Comparison of ENCODE assay signal across 10 cellular contexts in the genomic region with DNA sequence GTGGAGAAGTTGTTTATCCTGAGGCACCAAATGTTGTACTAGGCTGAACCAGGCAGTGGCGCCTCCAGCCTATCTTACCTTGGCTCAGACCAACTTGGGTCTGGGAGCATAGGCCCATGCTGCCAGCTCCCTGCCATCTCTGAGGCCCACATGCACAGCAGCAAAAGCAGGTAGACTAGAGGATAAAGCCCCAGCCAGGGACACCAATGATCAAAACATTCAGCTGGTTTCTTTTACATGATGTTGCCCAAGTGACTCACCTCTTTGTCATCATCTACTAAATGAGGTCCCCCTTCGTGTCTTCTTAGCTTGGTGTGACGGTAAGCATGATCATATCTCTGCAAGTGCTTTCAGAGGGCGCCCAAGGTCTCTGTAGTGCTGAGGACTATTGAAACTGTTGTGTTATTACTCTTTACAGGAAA.
DNase-seq lines count a peak whose midpoint lies in the region; ATAC-seq lines count a peak whose summit lies in the region.
"Had no signal": no experiment of that assay in that cellular context is flagged by ENCODE, and none has a peak within 500 bp of the region (broad histone marks: within the 10 kb centered on the region; RNA-seq: fewer than 3 reads in every experiment).

No MANE protein-coding gene starts in this region.

- ATAC-seq in HG02678 (IDR thresholded peaks at IDR 0.05; ENCODE audit: unreplicated experiment): peak; percentile 77
- no peak for ATAC-seq in HG02973 (IDR thresholded peaks at IDR 0.05; ENCODE audit: unreplicated experiment)
- no peak for ATAC-seq in HG03135 (IDR thresholded peaks at IDR 0.05; ENCODE audit: unreplicated experiment)

- DNase-seq in activated CD8-positive, alpha-beta memory T cell treated with anti-CD3 and anti-CD28 coated beads, Interleukin-2, amount 50 U/mL, for 48 hours: peak; percentile 63
- no peak for DNase-seq in activated CD8-positive, alpha-beta memory T cell treated with anti-CD3 and anti-CD28 coated beads, Interleukin-2, amount 50 U/mL, for 4 hours
- DNase-seq in RPMI7951 (ENCODE audit: low read depth): peak; percentile 94
- DNase-seq in stimulated activated CD4-positive, alpha-beta T cell treated with anti-CD3 and anti-CD28 coated beads, TNF-alpha, amount 100 ng/mL, for 48 hours (ENCODE audit: low read depth in 3 of 3): peak; percentile 13 to 50 (median 33)
- DNase-seq in SHP77 (lab: John Stamatoyannopoulos, UW): no peak
- DNase-seq: foreskin fibroblast, H7 had no signal

Comparison
In these comparisons a context has a peak if more than half of its experiments do, and no peak if none do; other contexts are left out.
1. DNase-seq: peak in activated CD8-positive, alpha-beta memory T cell treated with anti-CD3 and anti-CD28 coated beads, Interleukin-2, amount 50 U/mL, for 48 hours (single experiment), RPMI7951 (single experiment) and stimulated activated CD4-positive, alpha-beta T cell treated with anti-CD3 and anti-CD28 coated beads, TNF-alpha, amount 100 ng/mL, for 48 hours (3 of 3); none in activated CD8-positive, alpha-beta memory T cell treated with anti-CD3 and anti-CD28 coated beads, Interleukin-2, amount 50 U/mL, for 4 hours (single experiment) and SHP77 (0 of 2).